Comparison of ENCODE assay signal across 27 cellular contexts in the genomic region with DNA sequence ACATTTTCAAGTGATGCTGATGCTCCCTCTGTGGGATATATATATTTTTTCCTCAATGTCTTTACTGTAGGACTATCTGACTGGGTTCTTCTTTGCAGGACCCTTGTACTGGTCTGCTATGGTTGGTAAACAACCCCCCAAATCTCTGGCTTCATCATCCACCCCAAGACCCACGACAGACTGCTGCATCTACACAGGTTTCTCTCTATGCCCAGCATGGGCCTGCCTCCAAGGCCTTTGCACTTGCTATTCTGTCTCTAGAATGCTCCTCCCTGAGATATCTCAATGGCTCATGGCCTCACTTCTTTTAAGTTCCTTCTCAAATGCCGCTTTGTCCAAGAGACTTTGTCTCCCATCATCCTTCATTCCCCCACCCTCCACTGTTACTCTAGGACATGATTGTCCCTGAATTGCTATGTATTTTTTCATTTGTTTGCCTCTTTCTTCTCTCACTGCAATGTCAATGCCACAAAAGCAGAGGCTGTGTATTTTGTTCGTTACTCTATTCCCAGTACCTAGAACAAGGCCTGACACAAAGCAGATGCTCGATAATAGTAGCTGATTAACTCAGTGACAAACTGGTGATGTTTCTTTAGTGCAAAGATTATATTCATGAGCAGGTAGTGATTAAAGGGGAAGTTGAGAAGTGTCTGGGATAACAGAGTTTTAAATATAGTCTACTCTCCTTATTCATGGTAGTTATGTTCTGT. TPM values are rescaled to one million over a fixed set of nuclear protein-coding genes. Genes with fewer than 3 reads are reported as not detected.
"Had no signal": no experiment of that assay in that cellular context is flagged by ENCODE, and none has a peak within 500 bp of the region (broad histone marks: within the 10 kb centered on the region; RNA-seq: fewer than 3 reads in every experiment).

No MANE protein-coding gene starts in this region.

- FAIRE-seq: endothelial cell of umbilical vein, islet of Langerhans, pancreas, small intestine had no signal

- DNase-seq: colonic mucosa; effector CD8-positive, alpha-beta T cell; endodermal cell; erythroblast; esophagus squamous epithelium; glutamatergic neuron; heart right ventricle; hippocampal formation; mucosa of descending colon; naive thymus-derived CD4-positive, alpha-beta T cell; nephron progenitor cell; pancreas; right lobe of liver; small intestine; stimulated activated CD4-positive, alpha-beta T cell treated with anti-CD3 and anti-CD28 coated beads, Interleukin-15, amount 100 ng/mL, for 24 hours; stimulated activated CD4-positive, alpha-beta T cell treated with anti-CD3 and anti-CD28 coated beads, Interleukin-4, amount 100 ng/mL, for 1 hour; stimulated activated CD8-positive, alpha-beta memory T cell treated with anti-CD3 and anti-CD28 coated beads, Interleukin-4, amount 100 ng/mL, for 48 hours; stimulated activated naive CD4-positive, alpha-beta T cell; stimulated activated naive CD8-positive, alpha-beta T cell treated with anti-CD3 and anti-CD28 coated beads, Interleukin-15, amount 100 ng/mL, for 72 hours; transverse colon had no signal

- H3K27me3 ChIP-seq: colonic mucosa, esophagus squamous epithelium, heart right ventricle, pancreas, right lobe of liver, suprapubic skin, transverse colon, vagina had no signal

- H3K36me3 ChIP-seq: colonic mucosa, pancreas, right lobe of liver, transverse colon had no signal

- H3K4me1 Mint-ChIP-seq: central memory CD8-positive, alpha-beta T cell; naive thymus-derived CD4-positive, alpha-beta T cell; stimulated activated naive CD8-positive, alpha-beta T cell treated with anti-CD3 and anti-CD28 coated beads, Interleukin-15, amount 100 ng/mL, for 72 hours had no signal

- H3K4me3 Mint-ChIP-seq: central memory CD8-positive, alpha-beta T cell; dendritic cell treated with granulocyte-macrophage colony-stimulating factor and Interleukin-4, amounts not matched to agents 40 ng/mL and 50 ng/mL, for 4 days; endodermal cell; mesothelial cell of epicardium; naive thymus-derived CD4-positive, alpha-beta T cell; nephron progenitor cell; stimulated activated naive CD8-positive, alpha-beta T cell treated with anti-CD3 and anti-CD28 coated beads, Interleukin-15, amount 100 ng/mL, for 72 hours had no signal

- H3K9me3 ChIP-seq: colonic mucosa, pancreas, right lobe of liver, suprapubic skin, transverse colon had no signal

- H3K4me1 ChIP-seq: colonic mucosa, right lobe of liver had no signal

- H3K4me3 ChIP-seq: colonic mucosa, esophagus squamous epithelium, heart right ventricle, mucosa of descending colon, pancreas, right lobe of liver, suprapubic skin, transverse colon, vagina had no signal

- ATAC-seq: heart right ventricle; mucosa of descending colon; naive thymus-derived CD4-positive, alpha-beta T cell; stimulated activated naive CD8-positive, alpha-beta T cell treated with anti-CD3 and anti-CD28 coated beads, Interleukin-15, amount 100 ng/mL, for 72 hours had no signal

- H3K27ac Mint-ChIP-seq: dendritic cell treated with granulocyte-macrophage colony-stimulating factor and Interleukin-4, amounts not matched to agents 40 ng/mL and 50 ng/mL, for 4 days; mesothelial cell of epicardium; naive thymus-derived CD4-positive, alpha-beta T cell; nephron progenitor cell; stimulated activated naive CD8-positive, alpha-beta T cell treated with anti-CD3 and anti-CD28 coated beads, Interleukin-15, amount 100 ng/mL, for 72 hours had no signal

- H3K27ac ChIP-seq: colonic mucosa, esophagus squamous epithelium, heart right ventricle, right lobe of liver, suprapubic skin, transverse colon, vagina had no signal

RNA-seq across cellular contexts. Expression of a gene that starts 6.6 kb away (rescaled TPM):
- polyA plus RNA-seq: naive thymus-derived CD4-positive, alpha-beta T cell had no signal
